ENCODE assay signal across 16 cellular contexts in genomic region chr6:47358440-47359225, GRCh38. TPM values are rescaled to one million over a fixed set of nuclear protein-coding genes. Genes with fewer than 3 reads are reported as not detected.
DNase-seq lines count a peak whose midpoint lies in the region; ATAC-seq and FAIRE-seq lines count a peak whose summit lies in the region.
"Had no signal": no experiment of that assay in that cellular context is flagged by ENCODE, and none has a peak within 500 bp of the region (broad histone marks: within the 10 kb centered on the region; RNA-seq: fewer than 3 reads in every experiment).

No MANE protein-coding gene starts in this region.

- FAIRE-seq in small intestine (lab: Jason Lieb, UNC), result no peak
- FAIRE-seq in frontal cortex (lab: Jason Lieb, UNC), result no peak
- FAIRE-seq: bronchial epithelial cell had no signal

- no peaks in the 10 kb centered on the region for H3K27me3 ChIP-seq in small intestine (ENCODE audit: control insufficient read depth in 2 of 2, insufficient read depth in 2 of 2, low read length in 2 of 2)

- WGBS in small intestine, 3 donors, result 61 to 74% (median 68%) methylated on average over 6 of the region's 6 CpGs

- DNase-seq in NCI-H146 treated with DMSO at 0.1 percent for 48 hours (lab: John Stamatoyannopoulos, UW; ENCODE audit: unreplicated experiment), result peak; percentile 43
- DNase-seq in small intestine, result peak; percentile 29
- DNase-seq in NCI-H82 treated with DMSO at 0.1 percent for 48 hours (lab: John Stamatoyannopoulos, UW; ENCODE audit: unreplicated experiment), result no peak
- DNase-seq in frontal cortex (ENCODE audit: low spot score in 2 of 2), result no peak
- DNase-seq: activated naive CD4-positive, alpha-beta T cell treated with Interleukin-2 at 50 U/mL for 16 hours; CD4-positive, alpha-beta memory T cell; GDM1; Kasumi-1; NCI-H187 treated with DMSO at 0.1 percent for 48 hours had no signal

- H3K9me3 ChIP-seq in small intestine (ENCODE audit: control insufficient read depth, low read depth), result no peaks in the 10 kb centered on the region

- ATAC-seq in GM19351 (IDR thresholded peaks at IDR 0.05; ENCODE audit: unreplicated experiment) (peak; percentile 72), HG02798 (IDR thresholded peaks at IDR 0.05; ENCODE audit: poor library complexity, unreplicated experiment) (peak; percentile 63), HG02610 (IDR thresholded peaks at IDR 0.05; ENCODE audit: unreplicated experiment) (no peak)
- ATAC-seq: HCT116, SK-N-SH treated with all-trans-retinoic acid at 6 μM for 48 hours had no signal

- H3K4me3 ChIP-seq in small intestine (ENCODE audit: low read depth in 1 of 2, low read length in 2 of 2), result no peak overlapping the region

- H3K27ac ChIP-seq in small intestine (ENCODE audit: low read depth in 1 of 2, low read length in 1 of 2), result no peak overlapping the region
- H3K27ac ChIP-seq: VCaP had no signal

- H3K36me3 ChIP-seq in small intestine (ENCODE audit: control insufficient read depth in 2 of 2, insufficient read depth in 2 of 2, low read length in 2 of 2), result no peaks in the 10 kb centered on the region

- no peaks in the 10 kb centered on the region for H3K4me1 ChIP-seq in small intestine (ENCODE audit: control insufficient read depth in 2 of 2, insufficient read depth in 1 of 2, low read depth in 1 of 2, low read length in 1 of 2)

RNA-seq across cellular contexts. Expression of gene TNFRSF21, which starts 48.9 kb away (rescaled TPM):
- 1 to 10 TPM; 5.4 to 9.8 (median 5.4) TPM for polyA plus RNA-seq in small intestine
- 54.2 TPM for total RNA-seq in frontal cortex
- polyA plus RNA-seq: CD4-positive, alpha-beta memory T cell had no signal

Comparison
In these comparisons a context has a peak if more than half of its experiments do, and no peak if none do; other contexts are left out.
1. DNase-seq: peak in NCI-H146 treated with DMSO at 0.1 percent for 48 hours (single experiment) and small intestine (single experiment); none in NCI-H82 treated with DMSO at 0.1 percent for 48 hours (single experiment) and frontal cortex (0 of 2).